In genomic region chr20:53942973-53943372, GRCh38 we compare ENCODE assay signal across 16 cellular contexts.
DNase-seq lines count a peak whose midpoint lies in the region; ATAC-seq and TF ChIP-seq lines count a peak whose summit lies in the region.
"Had no signal": no experiment of that assay in that cellular context is flagged by ENCODE, and none has a peak within 500 bp of the region (broad histone marks: within the 10 kb centered on the region; RNA-seq: fewer than 3 reads in every experiment).

No MANE protein-coding gene starts in this region.

- H3K36me3 Mint-ChIP-seq in activated CD4-positive, alpha-beta T cell treated with anti-CD3 and anti-CD28 coated beads for 36 hours (ENCODE audit: low read depth) = no peaks in the 10 kb centered on the region
- no peaks in the 10 kb centered on the region for H3K36me3 Mint-ChIP-seq in activated CD4-positive, alpha-beta T cell treated with anti-CD3 and anti-CD28 coated beads, Interleukin-2, amount 10 ng/mL, durations not matched to agents 24 days and 14 days (ENCODE audit: low read depth)
- H3K36me3 Mint-ChIP-seq: CD8-positive, alpha-beta T cell had no signal

- H3K36me3 ChIP-seq in OCI-LY7 (ENCODE audit: insufficient read depth, low read length) = no peaks in the 10 kb centered on the region
- no peaks in the 10 kb centered on the region for H3K36me3 ChIP-seq in esophagus muscularis mucosa
- H3K36me3 ChIP-seq in smooth muscle cell (ENCODE audit: low read depth) = no peaks in the 10 kb centered on the region
- H3K36me3 ChIP-seq in thyroid gland = no peaks in the 10 kb centered on the region
- H3K36me3 ChIP-seq: BLaER1 had no signal

- no peak for TF ChIP-seq EP300 in esophagus muscularis mucosa (IDR thresholded peaks at IDR 0.05)

- no peak for TF ChIP-seq CTCF in OCI-LY7 (conservative IDR thresholded peaks at IDR 0.05; ENCODE audit: low read length)
- no peak for TF ChIP-seq CTCF in esophagus muscularis mucosa (IDR thresholded peaks at IDR 0.05)
- no peak for TF ChIP-seq CTCF in smooth muscle cell (IDR thresholded peaks at IDR 0.05; ENCODE audit: borderline replicate concordance, insufficient read depth, poor library complexity, severe bottlenecking)
- no peak for TF ChIP-seq CTCF in thyroid gland (IDR thresholded peaks at IDR 0.05)

- H3K27ac ChIP-seq in OCI-LY7 (ENCODE audit: low read depth, low read length, poor library complexity, severe bottlenecking) (no peak overlapping the region), esophagus muscularis mucosa (replicated peaks in 1 of 4) (no peak overlapping the region), smooth muscle cell (ENCODE audit: low read depth) (no peak overlapping the region), thyroid gland (no peak overlapping the region)
- H3K27ac ChIP-seq: BLaER1 had no signal

- H3K4me3 ChIP-seq in OCI-LY7 (ENCODE audit: low read depth, low read length, poor library complexity, severe bottlenecking) (no peak overlapping the region), esophagus muscularis mucosa (no peak overlapping the region), smooth muscle cell (no peak overlapping the region), thyroid gland (replicated peaks in 1 of 3) (no peak overlapping the region)
- H3K4me3 ChIP-seq: BLaER1 had no signal

- WGBS in esophagus muscularis mucosa = 97% methylated on average over 3 of the region's 3 CpGs
- WGBS in smooth muscle cell (ENCODE audit: low lambda C conversion rate) = 86% methylated on average over 3 of the region's 3 CpGs
- 91 to 93% methylated on average over 3 of the region's 3 CpGs for WGBS in thyroid gland, 2 donors

- H2AFZ ChIP-seq in OCI-LY7 (ENCODE audit: low read length) = no peak overlapping the region
- H2AFZ ChIP-seq in smooth muscle cell (ENCODE audit: low read depth) = no peak overlapping the region

- no peaks in the 10 kb centered on the region for H3K27me3 Mint-ChIP-seq in activated CD4-positive, alpha-beta T cell treated with anti-CD3 and anti-CD28 coated beads for 36 hours
- H3K27me3 Mint-ChIP-seq in activated CD4-positive, alpha-beta T cell treated with anti-CD3 and anti-CD28 coated beads, Interleukin-2, amount 10 ng/mL, durations not matched to agents 24 days and 14 days = no peaks in the 10 kb centered on the region

- no peaks in the 10 kb centered on the region for H3K9me3 Mint-ChIP-seq in activated CD4-positive, alpha-beta T cell treated with anti-CD3 and anti-CD28 coated beads for 36 hours (ENCODE audit: low read depth)
- H3K9me3 Mint-ChIP-seq in activated CD4-positive, alpha-beta T cell treated with anti-CD3 and anti-CD28 coated beads, Interleukin-2, amount 10 ng/mL, durations not matched to agents 24 days and 14 days = no peaks in the 10 kb centered on the region
- H3K9me3 Mint-ChIP-seq: CD8-positive, alpha-beta T cell had no signal

- H3K27ac Mint-ChIP-seq in activated CD4-positive, alpha-beta T cell treated with anti-CD3 and anti-CD28 coated beads for 36 hours = peak overlapping the region; percentile 52
- no peak overlapping the region for H3K27ac Mint-ChIP-seq in activated CD4-positive, alpha-beta T cell treated with anti-CD3 and anti-CD28 coated beads, Interleukin-2, amount 10 ng/mL, durations not matched to agents 24 days and 14 days
- H3K27ac Mint-ChIP-seq: CD8-positive, alpha-beta T cell had no signal

- H3K4me1 ChIP-seq in OCI-LY7 (ENCODE audit: insufficient read depth, low read length, poor library complexity, severe bottlenecking) (peaks cover 62% of the 10 kb centered on the region), esophagus muscularis mucosa (peaks cover 28 to 42% (median 35%) of the 10 kb centered on the region in 4 donors), smooth muscle cell (ENCODE audit: low read depth) (peaks cover 34% of the 10 kb centered on the region), thyroid gland (peaks cover 39 to 50% of the 10 kb centered on the region in 2 donors)

- H4K20me1 ChIP-seq in OCI-LY7 (ENCODE audit: insufficient read depth, low read length) (no peaks in the 10 kb centered on the region), smooth muscle cell (ENCODE audit: low read depth) (no peaks in the 10 kb centered on the region)
- H4K20me1 ChIP-seq: BLaER1 had no signal

- H3K79me2 ChIP-seq in OCI-LY7 (ENCODE audit: insufficient read depth, low read depth, low read length) = no peaks in the 10 kb centered on the region
- H3K79me2 ChIP-seq in smooth muscle cell (ENCODE audit: low read depth) = no peaks in the 10 kb centered on the region

- peaks cover 3% of the 10 kb centered on the region for H3F3A ChIP-seq in smooth muscle cell (ENCODE audit: low read depth)

- no peak for DNase-seq in activated CD4-positive, alpha-beta T cell treated with anti-CD3 and anti-CD28 coated beads for 36 hours
- DNase-seq in activated CD4-positive, alpha-beta T cell treated with anti-CD3 and anti-CD28 coated beads, Interleukin-2, amount 10 ng/mL, durations not matched to agents 24 days and 14 days = no peak
- no peak for DNase-seq in OCI-LY7 (ENCODE audit: low spot score)
- peak; percentile 31 for DNase-seq in esophagus muscularis mucosa (ENCODE audit: extremely low spot score)
- DNase-seq in smooth muscle cell (lab: John Stamatoyannopoulos, UW; ENCODE audit: unreplicated experiment) = no peak
- no peak for DNase-seq in thyroid gland
- DNase-seq: 8988T, NCI-H1048, NCI-H1436 treated with DMSO at 0.1 percent for 48 hours, NCI-H2081, NCI-H510A treated with DMSO at 0.1 percent for 48 hours, SHP77 treated with DMSO at 0.1 percent for 48 hours had no signal

- no peaks in the 10 kb centered on the region for H3K9me2 ChIP-seq in OCI-LY7 (ENCODE audit: insufficient read depth, low read length)

- H3K27me3 ChIP-seq in esophagus muscularis mucosa (no peaks in the 10 kb centered on the region), smooth muscle cell (ENCODE audit: low read depth) (no peaks in the 10 kb centered on the region), thyroid gland (no peaks in the 10 kb centered on the region)
- H3K27me3 ChIP-seq: BLaER1 had no signal

- no TSS peak for BruUV-seq in OCI-LY7 (replicated peaks; lab: Mats Ljungman, UMichigan)

- intact Hi-C loops in activated CD4-positive, alpha-beta T cell treated with anti-CD3 and anti-CD28 coated beads for 36 hours (cut with DNase I, micrococcal nuclease) = loop anchor here (5.0 to 10.0 kb wide), 8 partner anchors 119 to 1638 kb away; partner anchors contain the start of genes PFDN4 (in 1 of the 2) and TSHZ2 (in 1 of the 2)
- intact Hi-C loops in activated CD4-positive, alpha-beta T cell treated with anti-CD3 and anti-CD28 coated beads, Interleukin-2, amount 10 ng/mL, durations not matched to agents 24 days and 14 days (cut with micrococcal nuclease) = loop anchor here (10.0 kb wide), 1 partner anchor 798 kb away; no protein-coding TSS in a partner anchor
- intact Hi-C loops in OCI-LY7 (cut with micrococcal nuclease; ENCODE audit: unreplicated experiment) (loop anchor here (1.0 to 10.0 kb wide), 4 partner anchors 206 to 718 kb away; partner anchors contain the start of gene PFDN4), esophagus muscularis mucosa (cut with DNase I) (loop anchor here (5.0 kb wide), 1 partner anchor 366 kb away; no protein-coding TSS in a partner anchor), thyroid gland (cut with DNase I) (loop anchor here (5.0 kb wide), 1 partner anchor 366 kb away; no protein-coding TSS in a partner anchor)

- H3K9ac ChIP-seq in smooth muscle cell (ENCODE audit: low read depth) = peak overlapping the region; percentile 11
- H3K9ac ChIP-seq: BLaER1 had no signal

- H3K9me3 ChIP-seq in OCI-LY7 (ENCODE audit: low read length) = no peaks in the 10 kb centered on the region
- H3K9me3 ChIP-seq in esophagus muscularis mucosa = no peaks in the 10 kb centered on the region
- no peaks in the 10 kb centered on the region for H3K9me3 ChIP-seq in smooth muscle cell (replicated peaks; ENCODE audit: low read depth)
- no peaks in the 10 kb centered on the region for H3K9me3 ChIP-seq in thyroid gland
- H3K9me3 ChIP-seq: BLaER1 had no signal

- TF ChIP-seq POLR2A in esophagus muscularis mucosa (IDR thresholded peaks at IDR 0.05; ENCODE audit: low read depth) = no peak
- no peak for TF ChIP-seq POLR2A in thyroid gland (IDR thresholded peaks at IDR 0.05)

- peaks cover 25% of the 10 kb centered on the region for H3K4me1 Mint-ChIP-seq in activated CD4-positive, alpha-beta T cell treated with anti-CD3 and anti-CD28 coated beads for 36 hours
- peaks cover 33% of the 10 kb centered on the region for H3K4me1 Mint-ChIP-seq in activated CD4-positive, alpha-beta T cell treated with anti-CD3 and anti-CD28 coated beads, Interleukin-2, amount 10 ng/mL, durations not matched to agents 24 days and 14 days

- peak overlapping the region; percentile 43 for H3K4me2 ChIP-seq in OCI-LY7 (ENCODE audit: low read length)
- no peak overlapping the region for H3K4me2 ChIP-seq in smooth muscle cell

- CTCF ChIA-PET in activated CD4-positive, alpha-beta T cell treated with anti-CD3 and anti-CD28 coated beads for 36 hours (lab: Charles Lee) = interaction anchor here (0.9 to 1.3 kb wide), 2 partner anchors 126 to 235 kb away, joined by 3 to 4 read pairs; no protein-coding TSS in a partner anchor
- CTCF ChIA-PET in OCI-LY7 (lab: Charles Lee; ENCODE audit: unreplicated experiment) = interaction anchor here (0.5 to 1.0 kb wide), 3 partner anchors 77 to 412 kb away, joined by 3 to 4 read pairs (median 3); no protein-coding TSS in a partner anchor

- H3K4me3 Mint-ChIP-seq in activated CD4-positive, alpha-beta T cell treated with anti-CD3 and anti-CD28 coated beads for 36 hours = no peak overlapping the region
- no peak overlapping the region for H3K4me3 Mint-ChIP-seq in activated CD4-positive, alpha-beta T cell treated with anti-CD3 and anti-CD28 coated beads, Interleukin-2, amount 10 ng/mL, durations not matched to agents 24 days and 14 days
- H3K4me3 Mint-ChIP-seq: CD8-positive, alpha-beta T cell had no signal

- POLR2A ChIA-PET in activated CD4-positive, alpha-beta T cell treated with anti-CD3 and anti-CD28 coated beads for 36 hours (lab: Charles Lee) = no interaction called here
- POLR2A ChIA-PET in OCI-LY7 (lab: Charles Lee) = interaction anchor here (0.6 to 10.4 kb wide), 3 partner anchors 18 to 433 kb away, joined by 3 to 102 read pairs (median 5); no protein-coding TSS in a partner anchor

- no peak for ATAC-seq in activated CD4-positive, alpha-beta T cell treated with anti-CD3 and anti-CD28 coated beads for 36 hours
- ATAC-seq in GM18861 (IDR thresholded peaks at IDR 0.05; ENCODE audit: unreplicated experiment) (no peak), HG02610 (IDR thresholded peaks at IDR 0.05; ENCODE audit: unreplicated experiment) (no peak)
